ENCODE assay signal across 1 cellular context in the genomic region with DNA sequence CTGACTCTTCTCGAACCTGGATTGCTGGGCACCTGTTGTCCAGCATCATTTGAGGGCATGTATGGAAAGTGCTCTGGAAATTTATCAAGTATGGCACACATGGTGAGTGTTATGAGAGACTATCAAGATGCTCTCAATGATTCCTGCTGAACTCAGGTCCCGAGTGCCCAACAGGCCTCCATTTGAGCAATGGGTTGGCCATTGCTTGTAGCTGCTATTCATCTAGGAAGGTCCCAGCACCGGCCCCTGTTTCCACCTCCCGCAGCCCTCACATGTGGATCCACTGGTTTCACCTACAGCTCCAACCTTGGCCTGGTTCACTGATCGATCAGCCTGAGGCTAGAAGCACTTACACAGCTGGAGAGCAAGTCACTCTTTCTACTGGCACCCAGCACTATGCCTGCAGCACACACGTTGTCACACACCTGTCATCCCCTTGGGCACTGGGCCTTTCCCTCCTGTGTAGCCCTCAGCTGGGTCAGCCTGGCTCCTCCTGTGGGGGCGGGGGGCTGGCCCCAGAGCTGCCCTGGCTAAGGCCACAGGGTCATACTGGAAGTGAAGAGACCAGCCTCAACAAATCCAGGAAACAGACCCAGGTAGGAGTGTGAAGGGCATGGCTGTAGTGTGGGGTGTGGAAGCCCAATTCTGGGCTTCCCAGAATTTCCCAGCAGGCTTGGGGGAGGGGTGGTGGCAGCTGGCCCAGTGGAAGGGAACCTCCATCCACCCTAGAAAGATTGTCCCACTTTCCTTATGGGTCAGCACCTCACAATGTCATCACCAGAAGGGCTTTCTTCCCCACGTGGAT.
TF ChIP-seq lines count a peak whose summit lies in the region.

No MANE protein-coding gene starts in this region.

TF ChIP-seq in IMR-90, 13 proteins besides CTCF, POLR2A, EP300 and RAD21:
- no peak for TF ChIP-seq RCOR1 (IDR thresholded peaks at IDR 0.05; ENCODE audit: insufficient replicate concordance, low read length)
- no peak for TF ChIP-seq SMC3 (IDR thresholded peaks at IDR 0.05; ENCODE audit: low read depth, low read length)
- TF ChIP-seq BHLHE40 (IDR thresholded peaks at IDR 0.05; ENCODE audit: low read depth, low read length), result no peak
- no peak for TF ChIP-seq FOS (IDR thresholded peaks at IDR 0.05; ENCODE audit: low read depth, low read length)
- TF ChIP-seq CHD1 (IDR thresholded peaks at IDR 0.05; ENCODE audit: low read depth, low read length), result no peak
- no peak for TF ChIP-seq MAFK (IDR thresholded peaks at IDR 0.05; ENCODE audit: low read depth, low read length)
- TF ChIP-seq NFE2L2 (IDR thresholded peaks at IDR 0.05; ENCODE audit: low read depth, low read length), result no peak
- TF ChIP-seq, protein P1, sequence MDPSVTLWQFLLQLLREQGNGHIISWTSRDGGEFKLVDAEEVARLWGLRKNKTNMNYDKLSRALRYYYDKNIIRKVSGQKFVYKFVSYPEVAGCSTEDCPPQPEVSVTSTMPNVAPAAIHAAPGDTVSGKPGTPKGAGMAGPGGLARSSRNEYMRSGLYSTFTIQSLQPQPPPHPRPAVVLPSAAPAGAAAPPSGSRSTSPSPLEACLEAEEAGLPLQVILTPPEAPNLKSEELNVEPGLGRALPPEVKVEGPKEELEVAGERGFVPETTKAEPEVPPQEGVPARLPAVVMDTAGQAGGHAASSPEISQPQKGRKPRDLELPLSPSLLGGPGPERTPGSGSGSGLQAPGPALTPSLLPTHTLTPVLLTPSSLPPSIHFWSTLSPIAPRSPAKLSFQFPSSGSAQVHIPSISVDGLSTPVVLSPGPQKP (IDR thresholded peaks at IDR 0.05; ENCODE audit: borderline replicate concordance, low read depth, low read length), result no peak
- no peak for TF ChIP-seq MAZ (IDR thresholded peaks at IDR 0.05; ENCODE audit: borderline replicate concordance, low read depth, low read length)
- TF ChIP-seq CEBPB (IDR thresholded peaks at IDR 0.05; ENCODE audit: low read depth, low read length), result no peak
